ENCODE assay signal across 1 cellular context in the genomic region with DNA sequence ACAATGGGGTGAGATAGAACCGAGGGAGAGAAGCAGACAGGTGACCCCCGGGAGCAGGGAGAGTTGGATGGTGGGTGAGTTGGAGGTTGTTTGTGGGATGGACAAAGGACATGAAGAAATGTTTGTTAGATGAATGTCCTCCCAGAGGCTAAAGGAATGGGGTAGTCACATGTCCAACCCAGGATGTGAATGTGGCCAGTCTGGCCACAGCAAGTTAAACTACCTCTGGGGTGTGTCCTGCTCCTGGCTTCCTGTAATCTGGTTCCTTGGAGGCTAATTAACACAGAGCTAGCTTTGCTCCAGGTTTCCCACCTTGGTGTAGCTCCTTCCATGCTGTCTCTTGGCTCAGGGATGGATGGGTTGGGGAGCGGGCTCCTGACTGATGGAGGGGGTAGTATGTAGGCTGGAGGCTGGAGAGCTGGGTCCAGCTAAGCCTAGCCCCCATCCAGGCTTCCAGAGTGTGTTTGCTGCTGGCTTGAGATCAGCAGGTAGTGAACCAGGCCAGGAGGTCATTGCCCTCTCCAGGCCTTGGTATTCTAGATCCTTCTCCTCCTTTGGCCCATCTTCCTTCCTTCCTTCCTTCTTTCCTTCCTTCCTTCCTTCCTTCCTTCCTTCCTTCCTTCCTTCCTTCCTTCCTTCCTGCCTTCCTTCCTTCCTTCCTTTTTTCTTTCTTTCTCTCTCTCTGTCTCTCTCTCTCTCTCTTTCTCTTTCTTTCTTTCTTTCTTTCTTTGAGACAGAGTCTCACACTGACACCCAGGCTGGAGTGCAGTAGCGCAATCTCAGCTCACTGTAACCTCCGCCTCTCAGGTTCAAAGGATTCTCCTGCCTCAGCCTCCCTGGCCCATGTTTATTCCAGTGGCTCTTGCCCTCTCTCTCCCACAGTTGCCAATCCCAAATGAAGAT.
TF ChIP-seq lines count a peak whose summit lies in the region.

No MANE protein-coding gene starts in this region.

TF ChIP-seq in SK-N-SH, 30 proteins besides CTCF, POLR2A, EP300 and RAD21:
- TF ChIP-seq CHD2 (IDR thresholded peaks at IDR 0.05; ENCODE audit: low read length, partially characterized antibody) = no peak
- TF ChIP-seq RFX5 (IDR thresholded peaks at IDR 0.05; ENCODE audit: low read length) = no peak
- TF ChIP-seq RXRA (IDR thresholded peaks at IDR 0.05; ENCODE audit: borderline replicate concordance, low read depth) = no peak
- TF ChIP-seq POLR2AphosphoS5 (IDR thresholded peaks at IDR 0.05; ENCODE audit: low read depth, low read length) = no peak
- TF ChIP-seq MXI1 (IDR thresholded peaks at IDR 0.05; ENCODE audit: low read depth, low read length) = no peak
- TF ChIP-seq, protein P1, sequence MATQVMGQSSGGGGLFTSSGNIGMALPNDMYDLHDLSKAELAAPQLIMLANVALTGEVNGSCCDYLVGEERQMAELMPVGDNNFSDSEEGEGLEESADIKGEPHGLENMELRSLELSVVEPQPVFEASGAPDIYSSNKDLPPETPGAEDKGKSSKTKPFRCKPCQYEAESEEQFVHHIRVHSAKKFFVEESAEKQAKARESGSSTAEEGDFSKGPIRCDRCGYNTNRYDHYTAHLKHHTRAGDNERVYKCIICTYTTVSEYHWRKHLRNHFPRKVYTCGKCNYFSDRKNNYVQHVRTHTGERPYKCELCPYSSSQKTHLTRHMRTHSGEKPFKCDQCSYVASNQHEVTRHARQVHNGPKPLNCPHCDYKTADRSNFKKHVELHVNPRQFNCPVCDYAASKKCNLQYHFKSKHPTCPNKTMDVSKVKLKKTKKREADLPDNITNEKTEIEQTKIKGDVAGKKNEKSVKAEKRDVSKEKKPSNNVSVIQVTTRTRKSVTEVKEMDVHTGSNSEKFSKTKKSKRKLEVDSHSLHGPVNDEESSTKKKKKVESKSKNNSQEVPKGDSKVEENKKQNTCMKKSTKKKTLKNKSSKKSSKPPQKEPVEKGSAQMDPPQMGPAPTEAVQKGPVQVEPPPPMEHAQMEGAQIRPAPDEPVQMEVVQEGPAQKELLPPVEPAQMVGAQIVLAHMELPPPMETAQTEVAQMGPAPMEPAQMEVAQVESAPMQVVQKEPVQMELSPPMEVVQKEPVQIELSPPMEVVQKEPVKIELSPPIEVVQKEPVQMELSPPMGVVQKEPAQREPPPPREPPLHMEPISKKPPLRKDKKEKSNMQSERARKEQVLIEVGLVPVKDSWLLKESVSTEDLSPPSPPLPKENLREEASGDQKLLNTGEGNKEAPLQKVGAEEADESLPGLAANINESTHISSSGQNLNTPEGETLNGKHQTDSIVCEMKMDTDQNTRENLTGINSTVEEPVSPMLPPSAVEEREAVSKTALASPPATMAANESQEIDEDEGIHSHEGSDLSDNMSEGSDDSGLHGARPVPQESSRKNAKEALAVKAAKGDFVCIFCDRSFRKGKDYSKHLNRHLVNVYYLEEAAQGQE (IDR thresholded peaks at IDR 0.05; ENCODE audit: low read depth, low read length) = no peak
- TF ChIP-seq, protein P2, sequence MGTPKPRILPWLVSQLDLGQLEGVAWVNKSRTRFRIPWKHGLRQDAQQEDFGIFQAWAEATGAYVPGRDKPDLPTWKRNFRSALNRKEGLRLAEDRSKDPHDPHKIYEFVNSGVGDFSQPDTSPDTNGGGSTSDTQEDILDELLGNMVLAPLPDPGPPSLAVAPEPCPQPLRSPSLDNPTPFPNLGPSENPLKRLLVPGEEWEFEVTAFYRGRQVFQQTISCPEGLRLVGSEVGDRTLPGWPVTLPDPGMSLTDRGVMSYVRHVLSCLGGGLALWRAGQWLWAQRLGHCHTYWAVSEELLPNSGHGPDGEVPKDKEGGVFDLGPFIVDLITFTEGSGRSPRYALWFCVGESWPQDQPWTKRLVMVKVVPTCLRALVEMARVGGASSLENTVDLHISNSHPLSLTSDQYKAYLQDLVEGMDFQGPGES (IDR thresholded peaks at IDR 0.05; ENCODE audit: low read depth, low read length) = no peak
- no peak for TF ChIP-seq MEF2A (IDR thresholded peaks at IDR 0.05; ENCODE audit: borderline replicate concordance, low read depth)
- no peak for TF ChIP-seq TEAD4 (IDR thresholded peaks at IDR 0.05; ENCODE audit: borderline replicate concordance, insufficient read depth)
- no peak for TF ChIP-seq TAF1 (IDR thresholded peaks at IDR 0.05; ENCODE audit: borderline replicate concordance, low read depth, low read length)
- TF ChIP-seq, protein P3, sequence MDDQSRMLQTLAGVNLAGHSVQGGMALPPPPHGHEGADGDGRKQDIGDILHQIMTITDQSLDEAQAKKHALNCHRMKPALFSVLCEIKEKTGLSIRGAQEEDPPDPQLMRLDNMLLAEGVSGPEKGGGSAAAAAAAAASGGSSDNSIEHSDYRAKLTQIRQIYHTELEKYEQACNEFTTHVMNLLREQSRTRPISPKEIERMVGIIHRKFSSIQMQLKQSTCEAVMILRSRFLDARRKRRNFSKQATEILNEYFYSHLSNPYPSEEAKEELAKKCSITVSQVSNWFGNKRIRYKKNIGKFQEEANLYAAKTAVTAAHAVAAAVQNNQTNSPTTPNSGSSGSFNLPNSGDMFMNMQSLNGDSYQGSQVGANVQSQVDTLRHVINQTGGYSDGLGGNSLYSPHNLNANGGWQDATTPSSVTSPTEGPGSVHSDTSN (IDR thresholded peaks at IDR 0.05) = no peak
- TF ChIP-seq, protein P4, sequence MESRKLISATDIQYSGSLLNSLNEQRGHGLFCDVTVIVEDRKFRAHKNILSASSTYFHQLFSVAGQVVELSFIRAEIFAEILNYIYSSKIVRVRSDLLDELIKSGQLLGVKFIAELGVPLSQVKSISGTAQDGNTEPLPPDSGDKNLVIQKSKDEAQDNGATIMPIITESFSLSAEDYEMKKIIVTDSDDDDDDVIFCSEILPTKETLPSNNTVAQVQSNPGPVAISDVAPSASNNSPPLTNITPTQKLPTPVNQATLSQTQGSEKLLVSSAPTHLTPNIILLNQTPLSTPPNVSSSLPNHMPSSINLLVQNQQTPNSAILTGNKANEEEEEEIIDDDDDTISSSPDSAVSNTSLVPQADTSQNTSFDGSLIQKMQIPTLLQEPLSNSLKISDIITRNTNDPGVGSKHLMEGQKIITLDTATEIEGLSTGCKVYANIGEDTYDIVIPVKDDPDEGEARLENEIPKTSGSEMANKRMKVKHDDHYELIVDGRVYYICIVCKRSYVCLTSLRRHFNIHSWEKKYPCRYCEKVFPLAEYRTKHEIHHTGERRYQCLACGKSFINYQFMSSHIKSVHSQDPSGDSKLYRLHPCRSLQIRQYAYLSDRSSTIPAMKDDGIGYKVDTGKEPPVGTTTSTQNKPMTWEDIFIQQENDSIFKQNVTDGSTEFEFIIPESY (IDR thresholded peaks at IDR 0.05; ENCODE audit: borderline replicate concordance, low read depth) = no peak
- TF ChIP-seq NFIC (IDR thresholded peaks at IDR 0.05; ENCODE audit: borderline replicate concordance) = no peak
- TF ChIP-seq FOSL2 (IDR thresholded peaks at IDR 0.05; ENCODE audit: borderline replicate concordance, low read depth) = no peak
- no peak for TF ChIP-seq YY1 (IDR thresholded peaks at IDR 0.05; ENCODE audit: low read depth)
- no peak for TF ChIP-seq RCOR1 (IDR thresholded peaks at IDR 0.05; ENCODE audit: low read length)
